In the genomic region with DNA sequence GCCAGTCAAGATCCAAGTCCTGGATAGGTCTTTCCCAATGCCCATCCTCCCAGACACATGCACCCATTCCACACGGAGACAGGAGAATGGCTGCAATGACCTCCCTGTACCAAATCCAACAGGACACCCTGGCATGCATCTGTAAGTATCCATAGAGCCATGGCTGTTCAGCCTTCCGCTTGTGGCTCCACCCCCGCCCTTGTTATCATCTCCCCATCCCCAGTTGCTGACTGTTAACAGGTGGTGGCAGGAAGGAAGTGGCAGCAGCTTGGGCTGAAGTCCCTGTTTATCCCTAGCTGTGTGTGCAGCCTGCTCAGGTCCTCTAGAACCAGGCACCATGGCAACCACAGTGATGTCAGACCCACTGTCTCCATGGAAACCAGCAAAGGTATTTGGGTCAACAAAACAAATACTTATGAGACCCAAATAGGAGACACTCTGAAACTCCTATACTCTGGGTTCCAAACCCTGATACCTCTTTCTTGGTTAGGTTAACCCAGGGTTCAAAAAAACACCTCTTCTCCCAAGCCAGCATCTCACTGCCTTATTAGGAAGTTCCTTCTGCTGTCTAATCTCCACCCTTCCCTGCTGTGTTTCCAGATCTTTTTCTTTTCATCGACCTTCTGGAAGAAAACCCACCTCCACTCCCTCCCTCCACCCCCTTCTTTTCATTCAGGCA, we compare ENCODE assay signal across 1 cellular context.
TF ChIP-seq lines count a peak whose summit lies in the region.

No MANE protein-coding gene starts in this region.

TF ChIP-seq in neural cell, 6 proteins besides CTCF, POLR2A, EP300 and RAD21 (continued from another document):
- TF ChIP-seq MXI1 (conservative IDR thresholded peaks at IDR 0.05; ENCODE audit: poor library complexity, severe bottlenecking): peak; percentile 11
